In genomic region chr6:156719720-156720563, GRCh38 we compare ENCODE assay signal across 1 cellular context.
TF ChIP-seq lines count a peak whose summit lies in the region.

No MANE protein-coding gene starts in this region.

TF ChIP-seq in HepG2, 621 proteins besides CTCF, POLR2A, EP300 and RAD21 (continued from another document and continues in another):
- TF ChIP-seq, protein P1, sequence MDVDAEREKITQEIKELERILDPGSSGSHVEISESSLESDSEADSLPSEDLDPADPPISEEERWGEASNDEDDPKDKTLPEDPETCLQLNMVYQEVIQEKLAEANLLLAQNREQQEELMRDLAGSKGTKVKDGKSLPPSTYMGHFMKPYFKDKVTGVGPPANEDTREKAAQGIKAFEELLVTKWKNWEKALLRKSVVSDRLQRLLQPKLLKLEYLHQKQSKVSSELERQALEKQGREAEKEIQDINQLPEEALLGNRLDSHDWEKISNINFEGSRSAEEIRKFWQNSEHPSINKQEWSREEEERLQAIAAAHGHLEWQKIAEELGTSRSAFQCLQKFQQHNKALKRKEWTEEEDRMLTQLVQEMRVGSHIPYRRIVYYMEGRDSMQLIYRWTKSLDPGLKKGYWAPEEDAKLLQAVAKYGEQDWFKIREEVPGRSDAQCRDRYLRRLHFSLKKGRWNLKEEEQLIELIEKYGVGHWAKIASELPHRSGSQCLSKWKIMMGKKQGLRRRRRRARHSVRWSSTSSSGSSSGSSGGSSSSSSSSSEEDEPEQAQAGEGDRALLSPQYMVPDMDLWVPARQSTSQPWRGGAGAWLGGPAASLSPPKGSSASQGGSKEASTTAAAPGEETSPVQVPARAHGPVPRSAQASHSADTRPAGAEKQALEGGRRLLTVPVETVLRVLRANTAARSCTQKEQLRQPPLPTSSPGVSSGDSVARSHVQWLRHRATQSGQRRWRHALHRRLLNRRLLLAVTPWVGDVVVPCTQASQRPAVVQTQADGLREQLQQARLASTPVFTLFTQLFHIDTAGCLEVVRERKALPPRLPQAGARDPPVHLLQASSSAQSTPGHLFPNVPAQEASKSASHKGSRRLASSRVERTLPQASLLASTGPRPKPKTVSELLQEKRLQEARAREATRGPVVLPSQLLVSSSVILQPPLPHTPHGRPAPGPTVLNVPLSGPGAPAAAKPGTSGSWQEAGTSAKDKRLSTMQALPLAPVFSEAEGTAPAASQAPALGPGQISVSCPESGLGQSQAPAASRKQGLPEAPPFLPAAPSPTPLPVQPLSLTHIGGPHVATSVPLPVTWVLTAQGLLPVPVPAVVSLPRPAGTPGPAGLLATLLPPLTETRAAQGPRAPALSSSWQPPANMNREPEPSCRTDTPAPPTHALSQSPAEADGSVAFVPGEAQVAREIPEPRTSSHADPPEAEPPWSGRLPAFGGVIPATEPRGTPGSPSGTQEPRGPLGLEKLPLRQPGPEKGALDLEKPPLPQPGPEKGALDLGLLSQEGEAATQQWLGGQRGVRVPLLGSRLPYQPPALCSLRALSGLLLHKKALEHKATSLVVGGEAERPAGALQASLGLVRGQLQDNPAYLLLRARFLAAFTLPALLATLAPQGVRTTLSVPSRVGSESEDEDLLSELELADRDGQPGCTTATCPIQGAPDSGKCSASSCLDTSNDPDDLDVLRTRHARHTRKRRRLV (CRISPR knock-in tag; IDR thresholded peaks at IDR 0.05): no peak
- peak; percentile 70 for TF ChIP-seq RARA (CRISPR knock-in tag; IDR thresholded peaks at IDR 0.05)
- peak; percentile 79 for TF ChIP-seq ASH2L (IDR thresholded peaks at IDR 0.05; ENCODE audit: insufficient read length, low read depth, low read length)
- peak; percentile 72; the same call in 1 of the 2 replicates for TF ChIP-seq ZNF564 (CRISPR knock-in tag; IDR thresholded peaks at IDR 0.05)
- 0 out of 2 replicates have a peak, but pooled peaks have one; percentile 33 for TF ChIP-seq ZBTB4 (CRISPR knock-in tag; IDR thresholded peaks at IDR 0.05; ENCODE audit: borderline replicate concordance)
- no peak; the same call in 1 of the 2 replicates for TF ChIP-seq IRX3 (CRISPR knock-in tag; IDR thresholded peaks at IDR 0.05; ENCODE audit: borderline replicate concordance, low read depth)
- TF ChIP-seq TEF (CRISPR knock-in tag; IDR thresholded peaks at IDR 0.05): peak; percentile 64; the same call in 1 of the 2 replicates
- TF ChIP-seq ERF (CRISPR knock-in tag; IDR thresholded peaks at IDR 0.05): peak; percentile 97
- TF ChIP-seq HNRNPH1 (optimal IDR thresholded peaks at IDR 0.05; ENCODE audit: low read depth, low read length): no peak
- TF ChIP-seq, protein P2, sequence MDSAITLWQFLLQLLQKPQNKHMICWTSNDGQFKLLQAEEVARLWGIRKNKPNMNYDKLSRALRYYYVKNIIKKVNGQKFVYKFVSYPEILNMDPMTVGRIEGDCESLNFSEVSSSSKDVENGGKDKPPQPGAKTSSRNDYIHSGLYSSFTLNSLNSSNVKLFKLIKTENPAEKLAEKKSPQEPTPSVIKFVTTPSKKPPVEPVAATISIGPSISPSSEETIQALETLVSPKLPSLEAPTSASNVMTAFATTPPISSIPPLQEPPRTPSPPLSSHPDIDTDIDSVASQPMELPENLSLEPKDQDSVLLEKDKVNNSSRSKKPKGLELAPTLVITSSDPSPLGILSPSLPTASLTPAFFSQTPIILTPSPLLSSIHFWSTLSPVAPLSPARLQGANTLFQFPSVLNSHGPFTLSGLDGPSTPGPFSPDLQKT (CRISPR knock-in tag; IDR thresholded peaks at IDR 0.05; ENCODE audit: borderline replicate concordance): no peak; the same call in 1 of the 2 replicates
- peak; percentile 92 for TF ChIP-seq SAFB2 (CRISPR knock-in tag; IDR thresholded peaks at IDR 0.05; ENCODE audit: borderline replicate concordance, low read depth)
- no peak; the same call in 1 of the 2 replicates for TF ChIP-seq LBX2 (CRISPR knock-in tag; IDR thresholded peaks at IDR 0.05; ENCODE audit: borderline replicate concordance)
- peak; percentile 92 for TF ChIP-seq FOXA3 (CRISPR knock-in tag; IDR thresholded peaks at IDR 0.05)
- peak; percentile 68 for TF ChIP-seq RBFOX2 (IDR thresholded peaks at IDR 0.05; ENCODE audit: low read depth, low read length)
- TF ChIP-seq POGK (CRISPR knock-in tag; conservative IDR thresholded peaks at IDR 0.05): peak; percentile 95; the same call in 1 of the 2 replicates
- TF ChIP-seq RORA (CRISPR knock-in tag; IDR thresholded peaks at IDR 0.05): peak; percentile 77; the same call in 1 of the 2 replicates
- peak; percentile 76; the same call in 1 of the 2 replicates for TF ChIP-seq MXD1 (CRISPR knock-in tag; IDR thresholded peaks at IDR 0.05)
- no peak for TF ChIP-seq GPBP1L1 (CRISPR knock-in tag; IDR thresholded peaks at IDR 0.05)
- no peak for TF ChIP-seq PAF1 (CRISPR knock-in tag; IDR thresholded peaks at IDR 0.05)
- peak; percentile 75 for TF ChIP-seq GATAD1 (CRISPR knock-in tag; IDR thresholded peaks at IDR 0.05)
- no peak; the same call in 1 of the 2 replicates for TF ChIP-seq ZNF841 (CRISPR knock-in tag; IDR thresholded peaks at IDR 0.05; ENCODE audit: borderline replicate concordance)
- peak; percentile 95; the same call in 1 of the 2 replicates for TF ChIP-seq TERF1 (CRISPR knock-in tag; IDR thresholded peaks at IDR 0.05)
- no peak for TF ChIP-seq ATRX (CRISPR knock-in tag; IDR thresholded peaks at IDR 0.05; ENCODE audit: borderline replicate concordance)
- no peak for TF ChIP-seq ZNF451 (CRISPR knock-in tag; IDR thresholded peaks at IDR 0.05)
- TF ChIP-seq ZNF800 (CRISPR knock-in tag; IDR thresholded peaks at IDR 0.05): peak; percentile 96
- TF ChIP-seq, protein P3, sequence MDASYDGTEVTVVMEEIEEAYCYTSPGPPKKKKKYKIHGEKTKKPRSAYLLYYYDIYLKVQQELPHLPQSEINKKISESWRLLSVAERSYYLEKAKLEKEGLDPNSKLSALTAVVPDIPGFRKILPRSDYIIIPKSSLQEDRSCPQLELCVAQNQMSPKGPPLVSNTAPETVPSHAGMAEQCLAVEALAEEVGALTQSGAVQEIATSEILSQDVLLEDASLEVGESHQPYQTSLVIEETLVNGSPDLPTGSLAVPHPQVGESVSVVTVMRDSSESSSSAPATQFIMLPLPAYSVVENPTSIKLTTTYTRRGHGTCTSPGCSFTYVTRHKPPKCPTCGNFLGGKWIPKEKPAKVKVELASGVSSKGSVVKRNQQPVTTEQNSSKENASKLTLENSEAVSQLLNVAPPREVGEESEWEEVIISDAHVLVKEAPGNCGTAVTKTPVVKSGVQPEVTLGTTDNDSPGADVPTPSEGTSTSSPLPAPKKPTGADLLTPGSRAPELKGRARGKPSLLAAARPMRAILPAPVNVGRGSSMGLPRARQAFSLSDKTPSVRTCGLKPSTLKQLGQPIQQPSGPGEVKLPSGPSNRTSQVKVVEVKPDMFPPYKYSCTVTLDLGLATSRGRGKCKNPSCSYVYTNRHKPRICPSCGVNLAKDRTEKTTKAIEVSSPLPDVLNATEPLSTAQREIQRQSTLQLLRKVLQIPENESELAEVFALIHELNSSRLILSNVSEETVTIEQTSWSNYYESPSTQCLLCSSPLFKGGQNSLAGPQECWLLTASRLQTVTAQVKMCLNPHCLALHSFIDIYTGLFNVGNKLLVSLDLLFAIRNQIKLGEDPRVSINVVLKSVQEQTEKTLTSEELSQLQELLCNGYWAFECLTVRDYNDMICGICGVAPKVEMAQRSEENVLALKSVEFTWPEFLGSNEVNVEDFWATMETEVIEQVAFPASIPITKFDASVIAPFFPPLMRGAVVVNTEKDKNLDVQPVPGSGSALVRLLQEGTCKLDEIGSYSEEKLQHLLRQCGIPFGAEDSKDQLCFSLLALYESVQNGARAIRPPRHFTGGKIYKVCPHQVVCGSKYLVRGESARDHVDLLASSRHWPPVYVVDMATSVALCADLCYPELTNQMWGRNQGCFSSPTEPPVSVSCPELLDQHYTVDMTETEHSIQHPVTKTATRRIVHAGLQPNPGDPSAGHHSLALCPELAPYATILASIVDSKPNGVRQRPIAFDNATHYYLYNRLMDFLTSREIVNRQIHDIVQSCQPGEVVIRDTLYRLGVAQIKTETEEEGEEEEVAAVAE (CRISPR knock-in tag; IDR thresholded peaks at IDR 0.05; ENCODE audit: borderline replicate concordance): peak; percentile 88
